ENCODE assay signal across 1 cellular context in the genomic region with DNA sequence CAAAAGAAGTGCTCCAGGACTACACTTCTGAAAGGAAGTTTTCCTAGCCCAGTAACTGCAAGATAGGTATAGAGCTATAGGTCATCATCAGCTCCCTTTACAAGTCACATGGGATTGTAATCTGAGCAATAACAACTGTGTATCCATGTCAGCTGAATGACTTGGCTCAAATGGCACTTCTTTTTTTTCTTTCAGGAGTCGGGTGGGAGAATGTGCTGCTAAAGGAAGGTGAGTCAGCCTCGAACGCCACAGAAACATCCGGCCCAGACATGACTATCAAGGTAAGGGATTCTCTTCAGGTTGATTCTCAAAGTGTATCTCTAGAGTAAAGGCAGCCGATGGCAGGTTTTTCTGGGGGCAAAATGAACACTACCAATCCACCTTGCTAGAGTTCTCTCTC.
TF ChIP-seq lines count a peak whose summit lies in the region.

No MANE protein-coding gene starts in this region.

TF ChIP-seq in SK-N-SH, 30 proteins besides CTCF, POLR2A, EP300 and RAD21 (continued from another document):
- TF ChIP-seq EZH2phosphoT487 (IDR thresholded peaks at IDR 0.05; ENCODE audit: borderline replicate concordance, low read depth) (no peak), TCF12 (IDR thresholded peaks at IDR 0.05) (peak; percentile 67), YY1 (IDR thresholded peaks at IDR 0.05; ENCODE audit: low read depth) (no peak), JUND (IDR thresholded peaks at IDR 0.05) (peak; percentile 74), IRF3 (IDR thresholded peaks at IDR 0.05; ENCODE audit: low read depth, low read length) (no peak), GABPA (IDR thresholded peaks at IDR 0.05; ENCODE audit: low read depth) (no peak), SMC3 (IDR thresholded peaks at IDR 0.05; ENCODE audit: low read depth, low read length) (no peak), RXRA (IDR thresholded peaks at IDR 0.05; ENCODE audit: borderline replicate concordance, low read depth) (peak; percentile 18; the same call in 1 of the 2 replicates), RCOR1 (IDR thresholded peaks at IDR 0.05; ENCODE audit: low read length) (no peak), USF1 (IDR thresholded peaks at IDR 0.05; ENCODE audit: borderline replicate concordance, low read depth) (peak; percentile 75; the same call in 1 of the 2 replicates), FOXJ3 (CRISPR knock-in tag; IDR thresholded peaks at IDR 0.05) (no peak)
- TF ChIP-seq, protein P1, sequence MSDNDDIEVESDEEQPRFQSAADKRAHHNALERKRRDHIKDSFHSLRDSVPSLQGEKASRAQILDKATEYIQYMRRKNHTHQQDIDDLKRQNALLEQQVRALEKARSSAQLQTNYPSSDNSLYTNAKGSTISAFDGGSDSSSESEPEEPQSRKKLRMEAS (IDR thresholded peaks at IDR 0.05; ENCODE audit: low read depth), result peak; percentile 75
- TF ChIP-seq, protein P2, sequence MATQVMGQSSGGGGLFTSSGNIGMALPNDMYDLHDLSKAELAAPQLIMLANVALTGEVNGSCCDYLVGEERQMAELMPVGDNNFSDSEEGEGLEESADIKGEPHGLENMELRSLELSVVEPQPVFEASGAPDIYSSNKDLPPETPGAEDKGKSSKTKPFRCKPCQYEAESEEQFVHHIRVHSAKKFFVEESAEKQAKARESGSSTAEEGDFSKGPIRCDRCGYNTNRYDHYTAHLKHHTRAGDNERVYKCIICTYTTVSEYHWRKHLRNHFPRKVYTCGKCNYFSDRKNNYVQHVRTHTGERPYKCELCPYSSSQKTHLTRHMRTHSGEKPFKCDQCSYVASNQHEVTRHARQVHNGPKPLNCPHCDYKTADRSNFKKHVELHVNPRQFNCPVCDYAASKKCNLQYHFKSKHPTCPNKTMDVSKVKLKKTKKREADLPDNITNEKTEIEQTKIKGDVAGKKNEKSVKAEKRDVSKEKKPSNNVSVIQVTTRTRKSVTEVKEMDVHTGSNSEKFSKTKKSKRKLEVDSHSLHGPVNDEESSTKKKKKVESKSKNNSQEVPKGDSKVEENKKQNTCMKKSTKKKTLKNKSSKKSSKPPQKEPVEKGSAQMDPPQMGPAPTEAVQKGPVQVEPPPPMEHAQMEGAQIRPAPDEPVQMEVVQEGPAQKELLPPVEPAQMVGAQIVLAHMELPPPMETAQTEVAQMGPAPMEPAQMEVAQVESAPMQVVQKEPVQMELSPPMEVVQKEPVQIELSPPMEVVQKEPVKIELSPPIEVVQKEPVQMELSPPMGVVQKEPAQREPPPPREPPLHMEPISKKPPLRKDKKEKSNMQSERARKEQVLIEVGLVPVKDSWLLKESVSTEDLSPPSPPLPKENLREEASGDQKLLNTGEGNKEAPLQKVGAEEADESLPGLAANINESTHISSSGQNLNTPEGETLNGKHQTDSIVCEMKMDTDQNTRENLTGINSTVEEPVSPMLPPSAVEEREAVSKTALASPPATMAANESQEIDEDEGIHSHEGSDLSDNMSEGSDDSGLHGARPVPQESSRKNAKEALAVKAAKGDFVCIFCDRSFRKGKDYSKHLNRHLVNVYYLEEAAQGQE (IDR thresholded peaks at IDR 0.05; ENCODE audit: low read depth, low read length), result no peak
- TF ChIP-seq, protein P3, sequence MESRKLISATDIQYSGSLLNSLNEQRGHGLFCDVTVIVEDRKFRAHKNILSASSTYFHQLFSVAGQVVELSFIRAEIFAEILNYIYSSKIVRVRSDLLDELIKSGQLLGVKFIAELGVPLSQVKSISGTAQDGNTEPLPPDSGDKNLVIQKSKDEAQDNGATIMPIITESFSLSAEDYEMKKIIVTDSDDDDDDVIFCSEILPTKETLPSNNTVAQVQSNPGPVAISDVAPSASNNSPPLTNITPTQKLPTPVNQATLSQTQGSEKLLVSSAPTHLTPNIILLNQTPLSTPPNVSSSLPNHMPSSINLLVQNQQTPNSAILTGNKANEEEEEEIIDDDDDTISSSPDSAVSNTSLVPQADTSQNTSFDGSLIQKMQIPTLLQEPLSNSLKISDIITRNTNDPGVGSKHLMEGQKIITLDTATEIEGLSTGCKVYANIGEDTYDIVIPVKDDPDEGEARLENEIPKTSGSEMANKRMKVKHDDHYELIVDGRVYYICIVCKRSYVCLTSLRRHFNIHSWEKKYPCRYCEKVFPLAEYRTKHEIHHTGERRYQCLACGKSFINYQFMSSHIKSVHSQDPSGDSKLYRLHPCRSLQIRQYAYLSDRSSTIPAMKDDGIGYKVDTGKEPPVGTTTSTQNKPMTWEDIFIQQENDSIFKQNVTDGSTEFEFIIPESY (IDR thresholded peaks at IDR 0.05; ENCODE audit: borderline replicate concordance, low read depth), result 0 out of 2 replicates have a peak, but pooled peaks have one; percentile 14
